Comparison of ENCODE assay signal across 14 cellular contexts in the genomic region with DNA sequence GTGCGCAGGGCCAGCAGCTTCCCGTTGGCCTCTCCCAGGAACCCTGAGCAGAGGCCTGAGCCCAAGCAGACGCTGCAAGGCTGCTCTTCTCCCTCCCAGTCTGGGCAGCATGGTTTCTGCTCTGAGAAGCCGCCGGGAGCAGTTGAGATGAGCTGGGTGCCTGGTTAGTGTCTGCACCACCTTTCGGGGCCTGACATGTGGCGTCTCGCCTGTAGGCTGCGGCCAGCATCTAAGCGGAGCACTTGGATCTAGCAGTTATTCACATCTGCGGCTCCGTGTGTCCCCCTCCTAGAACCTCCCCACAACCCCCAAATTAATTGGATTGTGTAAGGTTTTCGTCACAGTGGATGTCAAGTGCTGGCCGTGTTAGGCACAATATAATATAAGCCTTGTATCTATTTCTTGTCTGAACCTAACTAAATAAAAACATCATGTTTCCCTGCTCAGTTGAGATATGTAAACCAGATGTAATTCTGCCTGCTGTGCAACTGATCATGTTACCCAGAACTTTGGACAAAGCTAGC. TPM values are rescaled to one million over a fixed set of nuclear protein-coding genes. Genes with fewer than 3 reads are reported as not detected.
DNase-seq lines count a peak whose midpoint lies in the region; TF ChIP-seq lines count a peak whose summit lies in the region.
"Had no signal": no experiment of that assay in that cellular context is flagged by ENCODE, and none has a peak within 500 bp of the region (broad histone marks: within the 10 kb centered on the region; RNA-seq: fewer than 3 reads in every experiment).

No MANE protein-coding gene starts in this region.

- no peak overlapping the region for H3K4me3 ChIP-seq in hepatocyte
- H3K4me3 ChIP-seq in smooth muscle cell, result no peak overlapping the region
- H3K4me3 ChIP-seq: HAP-1 had no signal

- DNase-seq in NCI-H1694 (lab: John Stamatoyannopoulos, UW), result peak; percentile 35
- peak; percentile 59 for DNase-seq in cerebellar cortex (ENCODE audit: low spot score)
- DNase-seq in hepatocyte (ENCODE audit: low spot score), result peak; percentile 80
- peak; percentile 58 for DNase-seq in smooth muscle cell (lab: John Stamatoyannopoulos, UW; ENCODE audit: unreplicated experiment)
- no peak for DNase-seq in NOMO-1 (lab: John Stamatoyannopoulos, UW; ENCODE audit: unreplicated experiment in 2 of 2)
- DNase-seq in NCI-H1436 (lab: John Stamatoyannopoulos, UW), result no peak
- DNase-seq in RKO (ENCODE audit: low spot score), result no peak
- DNase-seq in kidney glomerular epithelial cell (lab: John Stamatoyannopoulos, UW), result no peak
- DNase-seq: activated B cell treated with CpG ODN at 0.5 μM for 24 hours; activated effector memory CD4-positive, alpha-beta T cell treated with anti-CD3 and anti-CD28 coated beads, Interleukin-2, amount 50 U/mL, for 16 hours; MV-4-11; OCI-M1; stimulated activated CD8-positive, alpha-beta memory T cell treated with anti-CD3 and anti-CD28 coated beads, Interleukin-4, amount 100 ng/mL, for 48 hours had no signal

- H3K36me3 ChIP-seq in hepatocyte (replicated peaks; ENCODE audit: insufficient read depth, low read depth), result no peaks in the 10 kb centered on the region
- H3K36me3 ChIP-seq in smooth muscle cell (ENCODE audit: low read depth), result no peaks in the 10 kb centered on the region
- H3K36me3 ChIP-seq: HAP-1 had no signal

- no peaks in the 10 kb centered on the region for H3K79me2 ChIP-seq in hepatocyte
- H3K79me2 ChIP-seq in smooth muscle cell (ENCODE audit: low read depth), result peaks cover 51% of the 10 kb centered on the region

- H3K9me3 ChIP-seq in hepatocyte (ENCODE audit: low read depth) (no peaks in the 10 kb centered on the region), smooth muscle cell (replicated peaks; ENCODE audit: low read depth) (no peaks in the 10 kb centered on the region)
- H3K9me3 ChIP-seq: HAP-1 had no signal

- H4K20me1 ChIP-seq in hepatocyte (ENCODE audit: insufficient read depth, poor library complexity, severe bottlenecking), result no peaks in the 10 kb centered on the region
- H4K20me1 ChIP-seq in smooth muscle cell (ENCODE audit: low read depth), result peaks cover 100% of the 10 kb centered on the region

- H2AFZ ChIP-seq in hepatocyte, result no peak overlapping the region
- no peak overlapping the region for H2AFZ ChIP-seq in smooth muscle cell (ENCODE audit: low read depth)

- H3K4me1 ChIP-seq in hepatocyte (ENCODE audit: insufficient read depth) (peaks cover 21% of the 10 kb centered on the region), smooth muscle cell (ENCODE audit: low read depth) (peaks cover 11% of the 10 kb centered on the region)
- H3K4me1 ChIP-seq: HAP-1 had no signal

- no peak overlapping the region for H3K9ac ChIP-seq in smooth muscle cell (ENCODE audit: low read depth)

- H3K27ac ChIP-seq in hepatocyte, result peak overlapping the region; percentile 22
- H3K27ac ChIP-seq in smooth muscle cell (ENCODE audit: low read depth), result peak overlapping the region; percentile 46

- TF ChIP-seq CTCF in hepatocyte (IDR thresholded peaks at IDR 0.05; ENCODE audit: poor library complexity), result no peak
- TF ChIP-seq CTCF in smooth muscle cell (IDR thresholded peaks at IDR 0.05; ENCODE audit: borderline replicate concordance, insufficient read depth, poor library complexity, severe bottlenecking), result no peak

- H3K4me2 ChIP-seq in hepatocyte (peak overlapping the region; percentile 22), smooth muscle cell (peak overlapping the region; percentile 62)

- H3K9me2 ChIP-seq in hepatocyte (replicated peaks; ENCODE audit: insufficient read depth), result no peaks in the 10 kb centered on the region

- WGBS in hepatocyte (ENCODE audit: low lambda C conversion rate, missing lambda C conversion rate), result 46% methylated on average over 14 of the region's 14 CpGs
- 8% methylated on average over 14 of the region's 14 CpGs for WGBS in smooth muscle cell (ENCODE audit: low lambda C conversion rate)

- H3K27me3 ChIP-seq in hepatocyte (no peaks in the 10 kb centered on the region), smooth muscle cell (ENCODE audit: low read depth) (no peaks in the 10 kb centered on the region)

- peaks cover 18% of the 10 kb centered on the region for H3F3A ChIP-seq in smooth muscle cell (ENCODE audit: low read depth)

RNA-seq across cellular contexts. Expression of a gene that starts 45.6 kb away (rescaled TPM):
- 10.6 and 12.1 TPM in 2 replicates for total RNA-seq in hepatocyte
- polyA plus RNA-seq in hepatocyte, result 12.9 and 13.4 TPM in 2 replicates
- total RNA-seq in smooth muscle cell, result 44.3 and 45.6 TPM in 2 replicates
- polyA plus RNA-seq in smooth muscle cell, result 36.8 and 43.1 TPM in 2 replicates

Comparison
In these comparisons a context has a peak if more than half of its experiments do, and no peak if none do; other contexts are left out.
1. DNase-seq: peak in NCI-H1694 (single experiment), cerebellar cortex (single experiment), hepatocyte (single experiment) and smooth muscle cell (single experiment); none in NOMO-1 (0 of 2), NCI-H1436 (single experiment), RKO (single experiment) and kidney glomerular epithelial cell (single experiment).